30 cellular contexts compared by ENCODE assay signal in the genomic region with DNA sequence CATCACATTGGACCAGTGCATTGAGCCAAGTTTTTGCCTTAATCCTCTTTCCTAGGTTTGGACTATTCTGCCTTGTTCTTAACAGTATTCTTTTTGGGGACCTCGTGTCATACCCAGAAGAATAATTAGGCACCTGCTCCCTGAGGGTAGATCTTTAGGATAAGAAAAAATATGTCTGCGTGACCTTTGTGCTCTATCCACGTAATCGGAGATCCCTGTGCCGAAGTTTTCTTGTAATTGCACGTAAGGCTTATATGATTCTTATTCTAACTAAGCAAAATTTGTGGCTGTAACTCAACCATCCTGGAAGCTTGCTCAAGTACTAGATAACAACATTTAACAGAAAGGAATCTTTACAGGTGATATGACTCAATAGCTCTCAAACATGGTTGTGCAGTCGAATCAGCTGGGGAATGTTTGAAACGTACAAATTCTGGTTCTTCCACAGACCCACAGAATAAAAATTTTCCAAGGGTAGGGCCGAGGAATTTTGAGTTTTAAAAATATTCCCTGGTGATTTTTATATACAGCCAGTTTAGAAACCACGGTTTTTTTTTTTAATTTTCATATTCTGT.
"Had no signal": no experiment of that assay in that cellular context is flagged by ENCODE, and none has a peak within 500 bp of the region (broad histone marks: within the 10 kb centered on the region; RNA-seq: fewer than 3 reads in every experiment).

No MANE protein-coding gene starts in this region.

- H3K4me3 ChIP-seq: lower lobe of right lung, pancreas, prostate gland, stomach, testis, thyroid gland, transverse colon, uterus had no signal

- H3K27me3 ChIP-seq: pancreas, stomach, testis, thyroid gland, transverse colon, uterus had no signal

- H3K36me3 ChIP-seq: lower lobe of right lung, pancreas, prostate gland, stomach, thyroid gland, transverse colon, uterus had no signal

- H3K27ac ChIP-seq: lower lobe of right lung, pancreas, prostate gland, stomach, testis, thyroid gland, transverse colon, uterus had no signal

- ATAC-seq: left cardiac atrium; left lobe of liver; left ventricle myocardium superior; lower lobe of right lung; naive thymus-derived CD4-positive, alpha-beta T cell; natural killer cell treated with Interleukin-12 subunit alpha and Interleukin-12 subunit beta and Interleukin-15 and Interleukin-18, amount 100 ng/mL, for 72 hours; pancreas; right cardiac atrium; sciatic nerve; stimulated activated memory B cell treated with anti-CD40 and anti-IgM and Interleukin-4, amounts not matched to agents 10 μg/mL and 1 μg/mL and 100 μg/mL, for 72 hours had no signal

- H3K4me1 ChIP-seq: lower lobe of right lung, pancreas, prostate gland, stomach, testis, thyroid gland, uterus had no signal

- H3K9me3 ChIP-seq: lower lobe of right lung, pancreas, prostate gland, stomach, testis, thyroid gland, transverse colon, uterus had no signal

- DNase-seq: head of caudate nucleus; hippocampal formation; kidney glomerular epithelial cell; left cardiac atrium; left ventricle myocardium superior; lower lobe of right lung; mammary epithelial cell; mesendoderm; naive thymus-derived CD4-positive, alpha-beta T cell; pancreas; posterior cingulate gyrus; retina; right cardiac atrium; small intestine; stimulated activated CD4-positive, alpha-beta T cell treated with anti-CD3 and anti-CD28 coated beads, Interleukin-1b, Interleukin-23, amount 100 ng/mL, for 48 hours; stimulated activated CD4-positive, alpha-beta T cell treated with anti-CD3 and anti-CD28 coated beads, Interleukin-2, amount 100 ng/mL, for 48 hours; stimulated activated CD4-positive, alpha-beta T cell treated with anti-CD3 and anti-CD28 coated beads, Interleukin-4, amount 100 ng/mL, for 4 hours; stimulated activated CD8-positive, alpha-beta memory T cell treated with anti-CD3 and anti-CD28 coated beads, Interleukin-4, amount 100 ng/mL, for 48 hours; stimulated activated naive CD4-positive, alpha-beta T cell treated with Interleukin-2 at 50 U/mL for 16 hours; stomach; testis; thyroid gland; transverse colon; uterus had no signal

- FAIRE-seq: keratinocyte, pancreas, small intestine had no signal
